Comparison of ENCODE assay signal across 21 cellular contexts in the genomic region with DNA sequence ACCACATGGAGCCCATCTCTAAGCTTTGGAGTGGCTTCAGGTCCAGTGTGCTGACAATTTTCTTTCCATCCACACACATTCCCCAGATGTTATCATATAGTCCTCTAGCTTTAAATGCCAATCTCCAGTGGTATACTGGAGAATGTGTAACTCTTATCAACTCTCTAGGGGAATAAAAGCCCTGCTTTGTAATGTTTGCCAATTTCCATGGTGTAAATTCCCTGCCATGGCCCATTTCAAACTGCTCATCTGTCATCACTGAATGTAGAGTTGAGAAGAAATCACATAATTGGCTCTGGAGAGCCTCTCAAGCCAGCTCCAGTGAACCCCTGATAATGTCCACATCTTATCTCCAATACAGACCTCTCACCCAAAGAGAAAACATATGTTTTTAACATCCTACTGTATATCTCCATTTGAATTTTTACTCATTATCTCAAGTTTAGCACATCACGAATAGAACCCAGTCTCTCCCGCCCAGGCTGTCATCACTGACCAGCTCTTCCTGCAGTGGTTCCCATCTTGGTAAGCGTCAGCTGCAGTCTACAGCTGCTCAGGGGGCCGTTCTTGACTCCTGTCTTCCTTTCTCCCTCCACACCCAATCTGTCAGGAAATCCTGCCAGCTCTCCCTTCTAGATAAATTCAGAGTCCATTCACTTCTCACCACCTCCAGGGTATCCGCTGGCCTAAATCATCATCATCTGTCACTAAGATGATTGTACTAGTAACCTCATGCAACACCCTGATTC.
"Had no signal": no experiment of that assay in that cellular context is flagged by ENCODE, and none has a peak within 500 bp of the region (broad histone marks: within the 10 kb centered on the region; RNA-seq: fewer than 3 reads in every experiment).

No MANE protein-coding gene starts in this region.

- H3K4me3 ChIP-seq: SJSA1 had no signal

- H3K4me1 ChIP-seq: SJSA1 had no signal

- ATAC-seq: activated CD4-positive, CD25-positive, alpha-beta regulatory T cell treated with anti-CD3 and anti-CD28 coated beads, Interleukin-2, amount 50 U/mL, for 24 hours; activated CD8-positive, alpha-beta T cell treated with anti-CD3 and anti-CD28 coated beads for 36 hours; activated T-cell treated with anti-CD3 and anti-CD28 coated beads, Interleukin-2, amount 50 U/mL, for 72 hours; Panc1 had no signal

- DNase-seq: activated CD4-positive, alpha-beta T cell treated with anti-CD3 and anti-CD28 coated beads for 4 hours; activated CD8-positive, alpha-beta memory T cell treated with anti-CD3 and anti-CD28 coated beads, Interleukin-2, amount 50 U/mL, for 4 hours; activated CD8-positive, alpha-beta T cell treated with anti-CD3 and anti-CD28 coated beads for 36 hours; activated gamma-delta T cell treated with Interleukin-2 at 50 U/mL for 16 hours; activated naive CD4-positive, alpha-beta T cell treated with anti-CD3 and anti-CD28 coated beads, Interleukin-2, amount 10 ng/mL, durations not matched to agents 7 days and 5 days; activated naive CD8-positive, alpha-beta T cell treated with anti-CD3 and anti-CD28 coated beads for 36 hours; activated T-cell treated with anti-CD3 and anti-CD28 coated beads, Interleukin-2, amount 50 U/mL, for 72 hours; caudate nucleus; KG1; NCI-H1092; NCI-H1417; NCI-H1694 treated with DMSO at 0.1 percent for 48 hours; NCI-H2029 treated with DMSO at 0.1 percent for 48 hours; NCI-H446 treated with DMSO at 0.1 percent for 48 hours; NCI-H526; NCI-H82; RPMI8226; SHP77 had no signal

- H3K36me3 ChIP-seq: SJSA1 had no signal

- H3K27ac ChIP-seq: SJSA1 had no signal

- H3K9me3 ChIP-seq: SJSA1 had no signal

- H3K27me3 ChIP-seq: SJSA1 had no signal
